8 cellular contexts compared by ENCODE assay signal in the genomic region with DNA sequence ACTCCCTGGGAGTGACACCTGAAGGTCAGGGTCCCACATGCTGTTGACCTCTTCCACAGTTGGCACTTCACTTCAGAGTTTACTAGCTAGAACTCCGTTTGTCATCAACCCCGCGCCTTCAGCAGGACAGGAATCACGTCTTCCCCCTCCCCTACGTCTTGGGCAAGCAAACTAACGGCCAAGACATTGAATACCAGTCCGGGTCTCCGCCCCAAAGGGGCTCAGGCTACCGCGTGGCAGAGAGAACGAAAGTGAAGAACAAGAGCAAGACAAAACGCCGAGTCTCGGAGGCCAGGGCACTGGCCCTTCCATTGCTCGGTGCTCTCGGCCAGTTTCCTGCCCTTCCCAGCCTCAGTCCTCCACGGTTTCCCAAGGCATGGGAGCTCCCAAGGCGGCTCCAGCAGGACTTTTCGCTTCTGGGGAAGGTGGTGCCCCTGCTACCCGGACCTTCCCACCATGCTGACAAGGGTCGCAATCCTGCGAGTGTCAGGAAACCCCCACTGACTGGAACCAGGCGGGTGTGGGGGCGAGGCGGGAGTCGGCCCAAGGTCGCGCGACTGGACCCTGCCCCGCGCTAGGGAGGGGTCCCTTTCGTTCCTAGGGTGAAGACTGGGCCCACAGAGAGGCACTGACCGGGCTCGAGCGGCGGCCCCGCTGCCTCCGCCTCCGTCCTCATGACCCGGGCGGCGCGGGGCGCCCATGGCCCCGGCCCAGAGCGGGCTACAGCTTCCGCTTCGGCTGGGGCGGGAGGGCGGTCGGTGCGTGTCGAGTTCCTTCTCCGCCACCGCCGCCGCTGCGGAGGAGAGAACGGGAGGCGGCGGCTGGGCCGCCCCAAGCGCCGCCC. TPM values are rescaled to one million over a fixed set of nuclear protein-coding genes. Genes with fewer than 3 reads are reported as not detected.
A peak's percentile ranks its signal among the peaks of the same experiment; 100 is the strongest.
DNase-seq lines count a peak whose midpoint lies in the region; ATAC-seq and TF ChIP-seq lines count a peak whose summit lies in the region.

A gene (minus strand): TSS at position 823 of the 844 bp plus-strand sequence. CDS start 147 bp downstream, at position 676.

- H3K4me3 Mint-ChIP-seq in osteocyte (ENCODE audit: unreplicated experiment) = peak within 1 kb of the TSS; percentile 97

- peak within 1 kb of the TSS; percentile 99 for H3K27ac Mint-ChIP-seq in osteocyte (ENCODE audit: unreplicated experiment)

- H3K27me3 Mint-ChIP-seq in osteocyte (ENCODE audit: unreplicated experiment) = no peaks in the 10 kb centered on the region

- no peaks in the 10 kb centered on the region for H3K9me3 Mint-ChIP-seq in osteocyte (ENCODE audit: unreplicated experiment)

- peaks cover 47% of the 10 kb centered on the region for H3K4me1 Mint-ChIP-seq in osteocyte (ENCODE audit: unreplicated experiment)

- H3K36me3 Mint-ChIP-seq in osteocyte (ENCODE audit: unreplicated experiment) = peaks cover 11% of the 10 kb centered on the region

- DNase-seq in CD1c-positive myeloid dendritic cell (ENCODE audit: extremely low spot score) = peak; percentile 48
- peak; percentile 62 for DNase-seq in NCI-H69 (lab: John Stamatoyannopoulos, UW)
- peak; percentile 4 for DNase-seq in activated gamma-delta T cell treated with anti-CD3 and anti-CD28 coated beads, Interleukin-2, amount 50 U/mL, for 16 hours (ENCODE audit: low read depth)
- DNase-seq in glomerular endothelial cell (ENCODE audit: extremely low read depth, low read depth, low spot score) = no peak
- DNase-seq in osteocyte (ENCODE audit: extremely low spot score, unreplicated experiment) = no peak
- no peak for DNase-seq in NK-92 (lab: John Stamatoyannopoulos, UW; ENCODE audit: unreplicated experiment)

- no peak for TF ChIP-seq CTCF in osteocyte (IDR thresholded peaks at IDR 0.05)

- peak; percentile 2 for ATAC-seq in GM21381 (IDR thresholded peaks at IDR 0.05; ENCODE audit: unreplicated experiment)
- ATAC-seq in GM18520 (IDR thresholded peaks at IDR 0.05; ENCODE audit: unreplicated experiment) = no peak

RNA-seq across cellular contexts. Expression of the gene that starts here (rescaled TPM):
- 116 and 135 TPM in 2 replicates for total RNA-seq in glomerular endothelial cell
- total RNA-seq in osteocyte = 79.3 and 81.5 TPM in 2 replicates

Comparison
In these comparisons a context has a peak if more than half of its experiments do, and no peak if none do; other contexts are left out.
1. DNase-seq: peak in CD1c-positive myeloid dendritic cell (single experiment), NCI-H69 (single experiment) and activated gamma-delta T cell treated with anti-CD3 and anti-CD28 coated beads, Interleukin-2, amount 50 U/mL, for 16 hours (single experiment); none in glomerular endothelial cell (single experiment), osteocyte (single experiment) and NK-92 (single experiment).